17 cellular contexts compared by ENCODE assay signal in the genomic region with DNA sequence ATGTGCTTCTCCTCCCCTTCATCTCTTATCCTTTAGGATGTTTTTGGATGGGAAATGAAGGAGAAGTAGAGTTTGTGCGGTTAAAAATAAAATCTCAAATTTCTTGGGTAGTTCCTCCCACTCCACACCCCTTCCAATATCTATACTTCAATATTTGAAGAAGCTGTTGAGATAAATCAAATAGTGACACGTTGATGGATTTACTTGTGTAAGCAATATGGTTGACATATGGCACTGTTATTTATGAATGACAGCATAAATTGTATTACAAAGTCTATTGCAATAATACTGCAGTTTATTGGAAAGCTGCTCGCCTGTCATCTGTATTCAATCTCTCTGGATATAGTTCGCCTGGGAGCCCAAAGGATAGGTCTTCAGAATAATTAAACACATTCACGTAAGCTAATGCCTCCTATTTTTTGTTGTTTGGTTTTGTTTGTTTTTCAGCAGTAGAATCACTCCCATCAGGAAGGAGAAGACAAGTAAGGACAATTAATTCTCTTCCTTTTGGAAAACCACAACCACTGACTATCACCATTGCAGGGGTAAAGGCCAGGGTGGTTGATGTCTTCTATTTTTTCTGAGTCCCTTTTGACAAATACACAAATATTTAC. TPM values are rescaled to one million over a fixed set of nuclear protein-coding genes. Genes with fewer than 3 reads are reported as not detected.
DNase-seq lines count a peak whose midpoint lies in the region; FAIRE-seq and TF ChIP-seq lines count a peak whose summit lies in the region.
"Had no signal": no experiment of that assay in that cellular context is flagged by ENCODE, and none has a peak within 500 bp of the region (broad histone marks: within the 10 kb centered on the region; RNA-seq: fewer than 3 reads in every experiment).

No MANE protein-coding gene starts in this region.

- H3K4me3 Mint-ChIP-seq in neural progenitor cell, result peak overlapping the region; percentile 95
- H3K4me3 Mint-ChIP-seq in Calu3 (ENCODE audit: low read depth, unreplicated experiment), result no peak overlapping the region

- H3K4ac ChIP-seq in mesendoderm (ENCODE audit: low read depth, low read length), result no peak overlapping the region

- H3K4me2 ChIP-seq in neural progenitor cell, result peak overlapping the region; percentile 95
- H3K4me2 ChIP-seq in mesendoderm (ENCODE audit: low read length), result no peak overlapping the region

- H2BK120ac ChIP-seq in mesendoderm (ENCODE audit: low read depth, low read length), result no peak overlapping the region

- H3K56ac ChIP-seq in mesendoderm (ENCODE audit: low read length), result no peak overlapping the region

- peaks cover 85% of the 10 kb centered on the region for H4K20me1 ChIP-seq in neural progenitor cell (ENCODE audit: low read depth)

- H3K36me3 Mint-ChIP-seq in neural progenitor cell, result peaks cover 3% of the 10 kb centered on the region
- H3K36me3 Mint-ChIP-seq in Calu3 (ENCODE audit: insufficient read depth, unreplicated experiment), result no peaks in the 10 kb centered on the region

- H3K4me1 ChIP-seq in neural progenitor cell, result peaks cover 54% of the 10 kb centered on the region
- peaks cover 9% of the 10 kb centered on the region for H3K4me1 ChIP-seq in mesendoderm (ENCODE audit: control insufficient read depth, low read depth, low read length)

- no peak overlapping the region for H4K8ac ChIP-seq in mesendoderm (ENCODE audit: low read depth, low read length)

- CTCF ChIA-PET in Calu3 (lab: Charles Lee), result no interaction called here

- peaks cover 86% of the 10 kb centered on the region for H3K79me2 ChIP-seq in neural progenitor cell (ENCODE audit: low read depth)
- peaks cover 8% of the 10 kb centered on the region for H3K79me2 ChIP-seq in mesendoderm (ENCODE audit: control insufficient read depth, insufficient read depth, low read length)

- H3K27ac Mint-ChIP-seq in neural progenitor cell, result no peak overlapping the region
- H3K27ac Mint-ChIP-seq in Calu3 (ENCODE audit: unreplicated experiment), result no peak overlapping the region

- no CpG with 5 or more reads among the region's 5 CpGs for WGBS in mesendoderm (ENCODE audit: extremely low coverage, insufficient coverage, low lambda C conversion rate)

- no peak overlapping the region for H2AK5ac ChIP-seq in mesendoderm (ENCODE audit: low read length)

- intact Hi-C loops in Calu3 (cut with micrococcal nuclease; ENCODE audit: unreplicated experiment), result loop anchor here (10.0 kb wide), 1 partner anchor 322 kb away; no protein-coding TSS in a partner anchor

- TF ChIP-seq CTCF in neural progenitor cell (IDR thresholded peaks at IDR 0.05) (no peak), Calu3 (IDR thresholded peaks at IDR 0.05; ENCODE audit: unreplicated experiment) (no peak)

- no peak overlapping the region for H2BK15ac ChIP-seq in mesendoderm (replicated peaks; ENCODE audit: low read depth)

- no peak overlapping the region for H3K27ac ChIP-seq in neural progenitor cell
- H3K27ac ChIP-seq in mesendoderm (ENCODE audit: low read depth, low read length), result no peak overlapping the region

- H3K9me3 ChIP-seq in neural progenitor cell (ENCODE audit: low read depth), result no peaks in the 10 kb centered on the region

- H3K4me3 ChIP-seq in neural progenitor cell (no peak overlapping the region), mesendoderm (ENCODE audit: low read length) (no peak overlapping the region)

- no peak for TF ChIP-seq POLR2A in H54 (IDR thresholded peaks at IDR 0.05; ENCODE audit: low read depth, low read length)

- peaks cover 56% of the 10 kb centered on the region for H3K4me1 Mint-ChIP-seq in neural progenitor cell
- no peaks in the 10 kb centered on the region for H3K4me1 Mint-ChIP-seq in Calu3 (ENCODE audit: low read depth, unreplicated experiment)

- no peak overlapping the region for H2BK5ac ChIP-seq in mesendoderm (ENCODE audit: low read length)

- H4K5ac ChIP-seq in mesendoderm (ENCODE audit: low read length), result no peak overlapping the region

- peaks cover 15% of the 10 kb centered on the region for H3K27me3 Mint-ChIP-seq in neural progenitor cell (ENCODE audit: insufficient read depth, low read depth)
- no peaks in the 10 kb centered on the region for H3K27me3 Mint-ChIP-seq in Calu3 (ENCODE audit: unreplicated experiment)

- no peak overlapping the region for H3K18ac ChIP-seq in mesendoderm (ENCODE audit: low read length)

- no peak overlapping the region for H3K23ac ChIP-seq in mesendoderm (ENCODE audit: low read length)

- no peak overlapping the region for H3K9ac ChIP-seq in neural progenitor cell
- H3K9ac ChIP-seq in mesendoderm (ENCODE audit: low read length), result no peak overlapping the region

- H3K36me3 ChIP-seq in neural progenitor cell, result no peaks in the 10 kb centered on the region
- no peaks in the 10 kb centered on the region for H3K36me3 ChIP-seq in mesendoderm (ENCODE audit: control insufficient read depth, insufficient read depth, low read length)

- in situ Hi-C loops in ACHN (cut with HindIII; ENCODE audit: low pct_ligation_motif_present, low pct_unique_long_range_greater_than_20kb, low sequenced_read_pairs), result no loop called here

- peak; percentile 76 for FAIRE-seq in H54 (lab: Jason Lieb, UNC)
- FAIRE-seq: RCC 7860 had no signal

- no peak overlapping the region for H2AFZ ChIP-seq in neural progenitor cell (replicated peaks)

- DNase-seq in H54 (ENCODE audit: insufficient read length, low spot score) (no peak), NCI-H1694 (lab: John Stamatoyannopoulos, UW) (peak; percentile 72), cerebellum (ENCODE audit: low spot score) (peak; percentile 26), neural progenitor cell (ENCODE audit: low spot score) (no peak), Calu3 (no peak), ACHN (no peak), Kasumi-1 (lab: John Stamatoyannopoulos, UW) (no peak), mesendoderm (no peak)
- DNase-seq: C1 segment of cervical spinal cord; DND-41; H9; NCI-H1105; NCI-H187 treated with DMSO at 0.1 percent for 48 hours; NCI-H69; NK-92 treated with Interleukin-12 subunit alpha and Interleukin-12 subunit beta, amount 100 ng/mL, for 24 hours had no signal

- H3K79me1 ChIP-seq in mesendoderm (ENCODE audit: low read length), result no peaks in the 10 kb centered on the region

- BruUV-seq in Calu3 (replicated peaks; lab: Mats Ljungman, UMichigan), result no TSS peak

- peaks cover 93% of the 10 kb centered on the region for H3F3A ChIP-seq in neural progenitor cell (ENCODE audit: low read depth)

- H3K9me3 Mint-ChIP-seq in neural progenitor cell, result no peaks in the 10 kb centered on the region
- H3K9me3 Mint-ChIP-seq in Calu3 (ENCODE audit: low read depth, unreplicated experiment), result no peaks in the 10 kb centered on the region

- peaks cover 68% of the 10 kb centered on the region for H3K27me3 ChIP-seq in neural progenitor cell
- no peaks in the 10 kb centered on the region for H3K27me3 ChIP-seq in mesendoderm (ENCODE audit: insufficient read depth, low read length, poor library complexity)

RNA-seq across cellular contexts. Expression of a gene that starts 5.0 kb away (rescaled TPM):
- total RNA-seq in cerebellum, result 79.8 TPM
- 52.4 and 87.3 TPM in 2 replicates for total RNA-seq in neural progenitor cell (ENCODE audit: low replicate concordance)
- total RNA-seq in Calu3 (2022), result 3.5 and 3.6 TPM in 2 replicates
- polyA plus RNA-seq in mesendoderm (2013, experiment 1 of 2), result 230 TPM
- 222 TPM for polyA plus RNA-seq in mesendoderm (2013, experiment 2 of 2)
- total RNA-seq: Right ventricle myocardium inferior had no signal

RNA-seq across cellular contexts. Expression of a gene that starts 5.0 kb away (rescaled TPM):
- total RNA-seq in cerebellum (33.5 TPM), neural progenitor cell (ENCODE audit: low replicate concordance) (29.0 and 35.7 TPM in 2 replicates), Calu3 (2022) (0.57 and 0.71 TPM in 2 replicates)
- polyA plus RNA-seq in mesendoderm (2013, experiment 1 of 2), result 10.9 TPM
- 11.0 TPM for polyA plus RNA-seq in mesendoderm (2013, experiment 2 of 2)
- total RNA-seq: Right ventricle myocardium inferior had no signal

Comparison
In these comparisons a context has a peak if more than half of its experiments do, and no peak if none do; other contexts are left out.
1. DNase-seq: peak in NCI-H1694 (single experiment) and cerebellum (single experiment); none in H54 (single experiment), neural progenitor cell (single experiment), Calu3 (single experiment), ACHN (single experiment), Kasumi-1 (0 of 2) and mesendoderm (single experiment).
2. RNA of a gene that starts 5.0 kb away (total RNA-seq): 79.8 TPM in cerebellum (single experiment) and 52.4 to 87.3 TPM in neural progenitor cell; 3.5 to 3.6 TPM in Calu3; every median in the first group is over 10 times any median in the second.
3. RNA of a gene that starts 5.0 kb away (total RNA-seq): 29.0 to 35.7 TPM in neural progenitor cell and 33.5 TPM in cerebellum (single experiment); 0.57 to 0.71 TPM in Calu3; every median in the first group is over 10 times any median in the second.